Comparison of ENCODE assay signal across 12 cellular contexts in genomic region chr14:61566537-61567225, GRCh38.
DNase-seq lines count a peak whose midpoint lies in the region; ATAC-seq and TF ChIP-seq lines count a peak whose summit lies in the region.
"Had no signal": no experiment of that assay in that cellular context is flagged by ENCODE, and none has a peak within 500 bp of the region (broad histone marks: within the 10 kb centered on the region; RNA-seq: fewer than 3 reads in every experiment).

No MANE protein-coding gene starts in this region.

- ATAC-seq in SK-N-SH treated with all-trans-retinoic acid at 6 μM for 48 hours (no peak; the same call in 2 of the 3 replicates), T-helper 17 cell (no peak), GM21390 (IDR thresholded peaks at IDR 0.05; ENCODE audit: unreplicated experiment) (no peak), sciatic nerve (no peak)
- ATAC-seq in stimulated activated effector memory CD8-positive, alpha-beta T cell treated with anti-CD3 and anti-CD28 coated beads, Interleukin-12 subunit alpha, Interleukin-12 subunit beta, amount 100 ng/mL, for 72 hours = no peak
- ATAC-seq: naive thymus-derived CD4-positive, alpha-beta T cell had no signal

- no peak for DNase-seq in activated CD4-positive, alpha-beta memory T cell treated with anti-CD3 and anti-CD28 coated beads for 36 hours
- no peak for DNase-seq in activated CD4-positive, alpha-beta memory T cell treated with anti-CD3 and anti-CD28 coated beads, Interleukin-2, amount 10 ng/mL, durations not matched to agents 7 days and 5 days
- DNase-seq in fibroblast of the aortic adventitia (ENCODE audit: low read depth) (peak; percentile 84), T-helper 17 cell (no peak), sciatic nerve (ENCODE audit: low spot score) (no peak)
- DNase-seq in stimulated activated effector memory CD8-positive, alpha-beta T cell treated with anti-CD3 and anti-CD28 coated beads, Interleukin-12 subunit alpha, Interleukin-12 subunit beta, amount 100 ng/mL, for 72 hours (ENCODE audit: low spot score in 2 of 2) = no peak
- DNase-seq: naive thymus-derived CD4-positive, alpha-beta T cell; stimulated activated CD4-positive, alpha-beta T cell treated with anti-CD3 and anti-CD28 coated beads, Interleukin-1b, Interleukin-23, amount 100 ng/mL, for 48 hours had no signal

- no peaks in the 10 kb centered on the region for H3K27me3 Mint-ChIP-seq in activated CD4-positive, alpha-beta memory T cell treated with anti-CD3 and anti-CD28 coated beads for 36 hours
- H3K27me3 Mint-ChIP-seq in activated CD4-positive, alpha-beta memory T cell treated with anti-CD3 and anti-CD28 coated beads, Interleukin-2, amount 10 ng/mL, durations not matched to agents 7 days and 5 days = peaks cover 29% of the 10 kb centered on the region
- H3K27me3 Mint-ChIP-seq in T-helper 17 cell = peaks cover 17% of the 10 kb centered on the region

- H3K9me3 ChIP-seq in T-helper 17 cell (ENCODE audit: control insufficient read depth, low read length, poor library complexity, severe bottlenecking) = no peaks in the 10 kb centered on the region
- H3K9me3 ChIP-seq: suprapubic skin had no signal

- no peak overlapping the region for H3K4me3 Mint-ChIP-seq in activated CD4-positive, alpha-beta memory T cell treated with anti-CD3 and anti-CD28 coated beads for 36 hours
- H3K4me3 Mint-ChIP-seq in activated CD4-positive, alpha-beta memory T cell treated with anti-CD3 and anti-CD28 coated beads, Interleukin-2, amount 10 ng/mL, durations not matched to agents 7 days and 5 days = no peak overlapping the region
- no peak overlapping the region for H3K4me3 Mint-ChIP-seq in stimulated activated effector memory CD8-positive, alpha-beta T cell treated with anti-CD3 and anti-CD28 coated beads, Interleukin-12 subunit alpha, Interleukin-12 subunit beta, amount 100 ng/mL, for 72 hours
- no peak overlapping the region for H3K4me3 Mint-ChIP-seq in T-helper 17 cell
- H3K4me3 Mint-ChIP-seq: central memory CD8-positive, alpha-beta T cell had no signal

- CTCF ChIA-PET in activated CD4-positive, alpha-beta memory T cell treated with anti-CD3 and anti-CD28 coated beads for 36 hours (lab: Charles Lee) = interaction anchor here (0.6 to 1.4 kb wide), 4 partner anchors 91 to 270 kb away, joined by 3 to 5 read pairs (median 4); no protein-coding TSS in a partner anchor
- CTCF ChIA-PET in activated CD4-positive, alpha-beta memory T cell treated with anti-CD3 and anti-CD28 coated beads, Interleukin-2, amount 10 ng/mL, durations not matched to agents 7 days and 5 days (lab: Charles Lee) = no interaction called here

- TF ChIP-seq CTCF in fibroblast of the aortic adventitia (IDR thresholded peaks at IDR 0.05; ENCODE audit: insufficient read depth, low read length) = no peak

- H3K4me3 ChIP-seq in fibroblast of the aortic adventitia (ENCODE audit: low read depth, low read length) = no peak overlapping the region
- H3K4me3 ChIP-seq: suprapubic skin had no signal

- H3K27ac Mint-ChIP-seq in activated CD4-positive, alpha-beta memory T cell treated with anti-CD3 and anti-CD28 coated beads for 36 hours = peak overlapping the region; percentile 78
- H3K27ac Mint-ChIP-seq in activated CD4-positive, alpha-beta memory T cell treated with anti-CD3 and anti-CD28 coated beads, Interleukin-2, amount 10 ng/mL, durations not matched to agents 7 days and 5 days = no peak overlapping the region
- H3K27ac Mint-ChIP-seq in stimulated activated effector memory CD8-positive, alpha-beta T cell treated with anti-CD3 and anti-CD28 coated beads, Interleukin-12 subunit alpha, Interleukin-12 subunit beta, amount 100 ng/mL, for 72 hours = peak overlapping the region; percentile 92
- no peak overlapping the region for H3K27ac Mint-ChIP-seq in T-helper 17 cell

- intact Hi-C loops in activated CD4-positive, alpha-beta memory T cell treated with anti-CD3 and anti-CD28 coated beads for 36 hours (cut with micrococcal nuclease) = no loop called here
- intact Hi-C loops in sciatic nerve (cut with DNase I) = no loop called here

- peaks cover 85% of the 10 kb centered on the region for H3K4me1 Mint-ChIP-seq in activated CD4-positive, alpha-beta memory T cell treated with anti-CD3 and anti-CD28 coated beads for 36 hours (ENCODE audit: low read depth)
- H3K4me1 Mint-ChIP-seq in activated CD4-positive, alpha-beta memory T cell treated with anti-CD3 and anti-CD28 coated beads, Interleukin-2, amount 10 ng/mL, durations not matched to agents 7 days and 5 days = peaks cover 73% of the 10 kb centered on the region
- H3K4me1 Mint-ChIP-seq in stimulated activated effector memory CD8-positive, alpha-beta T cell treated with anti-CD3 and anti-CD28 coated beads, Interleukin-12 subunit alpha, Interleukin-12 subunit beta, amount 100 ng/mL, for 72 hours = peaks cover 84% of the 10 kb centered on the region
- H3K4me1 Mint-ChIP-seq in T-helper 17 cell = peaks cover 52% of the 10 kb centered on the region

- H3K9me3 Mint-ChIP-seq in activated CD4-positive, alpha-beta memory T cell treated with anti-CD3 and anti-CD28 coated beads for 36 hours = peaks cover 3% of the 10 kb centered on the region
- H3K9me3 Mint-ChIP-seq in activated CD4-positive, alpha-beta memory T cell treated with anti-CD3 and anti-CD28 coated beads, Interleukin-2, amount 10 ng/mL, durations not matched to agents 7 days and 5 days = peaks cover 8% of the 10 kb centered on the region
- no peaks in the 10 kb centered on the region for H3K9me3 Mint-ChIP-seq in stimulated activated effector memory CD8-positive, alpha-beta T cell treated with anti-CD3 and anti-CD28 coated beads, Interleukin-12 subunit alpha, Interleukin-12 subunit beta, amount 100 ng/mL, for 72 hours
- H3K9me3 Mint-ChIP-seq: central memory CD8-positive, alpha-beta T cell had no signal

- peaks cover 7% of the 10 kb centered on the region for H3K36me3 Mint-ChIP-seq in activated CD4-positive, alpha-beta memory T cell treated with anti-CD3 and anti-CD28 coated beads for 36 hours
- peaks cover 10% of the 10 kb centered on the region for H3K36me3 Mint-ChIP-seq in activated CD4-positive, alpha-beta memory T cell treated with anti-CD3 and anti-CD28 coated beads, Interleukin-2, amount 10 ng/mL, durations not matched to agents 7 days and 5 days (ENCODE audit: low read depth)
- H3K36me3 Mint-ChIP-seq in stimulated activated effector memory CD8-positive, alpha-beta T cell treated with anti-CD3 and anti-CD28 coated beads, Interleukin-12 subunit alpha, Interleukin-12 subunit beta, amount 100 ng/mL, for 72 hours = peaks cover 9% of the 10 kb centered on the region
- H3K36me3 Mint-ChIP-seq in T-helper 17 cell (ENCODE audit: low read depth) = no peaks in the 10 kb centered on the region

- POLR2A ChIA-PET in activated CD4-positive, alpha-beta memory T cell treated with anti-CD3 and anti-CD28 coated beads for 36 hours (lab: Charles Lee) = interaction anchor here (0.9 to 1.8 kb wide), 6 partner anchors 14 to 129 kb away, joined by 3 to 9 read pairs (median 3); partner anchors contain the start of gene HIF1A
- POLR2A ChIA-PET in activated CD4-positive, alpha-beta memory T cell treated with anti-CD3 and anti-CD28 coated beads, Interleukin-2, amount 10 ng/mL, durations not matched to agents 7 days and 5 days (lab: Charles Lee) = interaction anchor here (1.4 kb wide), 1 partner anchor 9 kb away, joined by 4 read pairs; no protein-coding TSS in a partner anchor

TF ChIP-seq in SK-N-SH treated with all-trans-retinoic acid at 6 μM for 48 hours, 23 proteins besides CTCF, POLR2A, EP300 and RAD21:
- TF ChIP-seq CSDC2 (CRISPR knock-in tag; IDR thresholded peaks at IDR 0.05) (0 out of 2 replicates have a peak, but pooled peaks have one; percentile 7), GLIS3 (CRISPR knock-in tag; IDR thresholded peaks at IDR 0.05) (no peak)

Comparison
In these comparisons a context has a peak if more than half of its experiments do, and no peak if none do; other contexts are left out.
1. H3K27ac Mint-ChIP-seq: peak in activated CD4-positive, alpha-beta memory T cell treated with anti-CD3 and anti-CD28 coated beads for 36 hours (single experiment) and stimulated activated effector memory CD8-positive, alpha-beta T cell treated with anti-CD3 and anti-CD28 coated beads, Interleukin-12 subunit alpha, Interleukin-12 subunit beta, amount 100 ng/mL, for 72 hours (single experiment); none in activated CD4-positive, alpha-beta memory T cell treated with anti-CD3 and anti-CD28 coated beads, Interleukin-2, amount 10 ng/mL, durations not matched to agents 7 days and 5 days (single experiment) and T-helper 17 cell (single experiment).